In the genomic region with DNA sequence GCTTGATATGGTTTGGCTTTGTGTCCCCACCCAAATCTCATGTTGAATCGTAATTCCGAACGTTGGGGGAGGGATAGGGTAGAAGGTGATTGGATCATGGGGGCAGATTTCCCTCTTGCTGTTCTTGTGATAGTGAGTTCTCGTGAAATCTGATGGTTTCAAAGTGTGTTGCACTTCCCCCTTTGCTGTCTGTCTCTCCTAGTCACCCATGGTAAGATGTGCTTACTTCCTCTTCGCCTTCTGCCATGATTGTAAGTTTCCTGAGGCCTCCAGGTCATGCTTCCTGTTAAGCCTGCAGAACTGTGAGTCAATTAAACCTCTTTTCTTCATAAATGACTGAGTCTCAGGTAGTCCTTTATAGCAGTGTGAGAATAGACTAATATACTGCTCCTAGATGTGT, we compare ENCODE assay signal across 21 cellular contexts. TPM values are rescaled to one million over a fixed set of nuclear protein-coding genes. Genes with fewer than 3 reads are reported as not detected.
"Had no signal": no experiment of that assay in that cellular context is flagged by ENCODE, and none has a peak within 500 bp of the region (broad histone marks: within the 10 kb centered on the region; RNA-seq: fewer than 3 reads in every experiment).

No MANE protein-coding gene starts in this region.

- H3K4me2 ChIP-seq: smooth muscle cell had no signal

- H3K27me3 Mint-ChIP-seq: activated naive CD4-positive, alpha-beta T cell treated with anti-CD3 and anti-CD28 coated beads, Interleukin-2, amount 50 U/mL, for 24 hours; stimulated activated naive CD8-positive, alpha-beta T cell treated with anti-CD3 and anti-CD28 coated beads, Interleukin-15, amount 100 ng/mL, for 72 hours had no signal

- H3K4me1 Mint-ChIP-seq: immature natural killer cell, nephron progenitor cell had no signal

- H3K36me3 Mint-ChIP-seq: activated naive CD4-positive, alpha-beta T cell treated with anti-CD3 and anti-CD28 coated beads, Interleukin-2, amount 50 U/mL, for 24 hours; immature natural killer cell had no signal

- DNase-seq: activated B cell treated with CpG ODN at 0.5 μM for 24 hours; activated CD4-positive, alpha-beta T cell treated with anti-CD3 and anti-CD28 coated beads for 48 hours; activated CD8-positive, alpha-beta T cell treated with anti-CD3 and anti-CD28 coated beads for 36 hours; activated effector memory CD4-positive, alpha-beta T cell treated with Interleukin-2 at 50 U/mL for 16 hours; activated T-cell treated with anti-CD3 and anti-CD28 coated beads, Interleukin-2, amount 50 U/mL, for 4 hours; adrenal gland; dermis blood vessel endothelial cell; endodermal cell; head of caudate nucleus; immature natural killer cell; mesendoderm; nephron progenitor cell; psoas muscle; right lobe of liver; stimulated activated naive CD8-positive, alpha-beta T cell treated with anti-CD3 and anti-CD28 coated beads, Interleukin-15, amount 100 ng/mL, for 72 hours; upper lobe of left lung had no signal

- H3K4me3 Mint-ChIP-seq: activated B cell treated with CpG ODN at 0.5 μM for 24 hours; activated CD8-positive, alpha-beta T cell treated with anti-CD3 and anti-CD28 coated beads for 36 hours; activated naive CD4-positive, alpha-beta T cell treated with anti-CD3 and anti-CD28 coated beads, Interleukin-2, amount 50 U/mL, for 24 hours; activated T-cell treated with anti-CD3 and anti-CD28 coated beads, Interleukin-2, amount 50 U/mL, for 4 hours; endodermal cell; immature natural killer cell; nephron progenitor cell; stimulated activated naive CD8-positive, alpha-beta T cell treated with anti-CD3 and anti-CD28 coated beads, Interleukin-15, amount 100 ng/mL, for 72 hours had no signal

- H3K36me3 ChIP-seq: adrenal gland, right lobe of liver, upper lobe of left lung had no signal

- H3K27ac Mint-ChIP-seq: activated B cell treated with CpG ODN at 0.5 μM for 24 hours; activated CD8-positive, alpha-beta T cell treated with anti-CD3 and anti-CD28 coated beads for 36 hours; activated naive CD4-positive, alpha-beta T cell treated with anti-CD3 and anti-CD28 coated beads, Interleukin-2, amount 50 U/mL, for 24 hours; endodermal cell; immature natural killer cell; nephron progenitor cell; stimulated activated naive CD8-positive, alpha-beta T cell treated with anti-CD3 and anti-CD28 coated beads, Interleukin-15, amount 100 ng/mL, for 72 hours had no signal

- H3K27me3 ChIP-seq: adrenal gland, right lobe of liver, upper lobe of left lung had no signal

- H3K9me3 ChIP-seq: adrenal gland, psoas muscle, right lobe of liver had no signal

- H3K27ac ChIP-seq: adrenal gland, psoas muscle, right lobe of liver, upper lobe of left lung had no signal

- H3K4me1 ChIP-seq: adrenal gland, psoas muscle, right lobe of liver, upper lobe of left lung had no signal

- H3K4me3 ChIP-seq: adrenal gland, psoas muscle, right lobe of liver, smooth muscle cell, upper lobe of left lung had no signal

RNA-seq across cellular contexts. Expression of gene CYP24A1, which starts 54.0 kb away (rescaled TPM):
- total RNA-seq: activated B cell treated with CpG ODN at 0.5 μM for 24 hours; activated CD8-positive, alpha-beta T cell treated with anti-CD3 and anti-CD28 coated beads for 36 hours; activated T-cell treated with anti-CD3 and anti-CD28 coated beads, Interleukin-2, amount 50 U/mL, for 4 hours; adrenal gland; chondrocyte; dermis blood vessel endothelial cell; liver; psoas muscle; right lobe of liver; temporal lobe had no signal
